ENCODE assay signal across 3 cellular contexts in the genomic region with DNA sequence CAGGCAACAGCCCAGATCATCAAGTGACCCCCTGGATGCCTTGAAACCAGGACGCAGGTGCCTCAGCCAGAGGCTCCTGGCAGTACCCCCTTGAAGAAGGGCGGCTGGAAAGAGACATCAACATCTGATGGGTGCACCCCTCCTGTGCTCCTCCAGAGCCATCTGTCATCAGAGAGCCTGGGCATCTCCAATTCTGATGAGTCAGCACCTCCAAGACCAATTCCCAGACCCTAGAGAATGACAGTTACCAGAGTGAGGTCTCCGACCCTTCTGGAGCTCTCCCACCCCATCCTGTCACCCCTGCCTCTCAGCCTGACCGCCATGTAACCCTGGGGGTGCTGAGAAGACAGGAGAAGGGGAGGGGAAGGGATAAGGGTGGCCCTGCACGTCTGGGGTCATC.
A peak's percentile ranks its signal among the peaks of the same experiment; 100 is the strongest.
TF ChIP-seq lines count a peak whose summit lies in the region.

No MANE protein-coding gene starts in this region.

TF ChIP-seq in HepG2, 621 proteins besides CTCF, POLR2A, EP300 and RAD21:
- TF ChIP-seq MAFK (conservative IDR thresholded peaks at IDR 0.05 in 1 of 2, IDR thresholded peaks at IDR 0.05 in 1 of 2; ENCODE audit: low read length in 2 of 2) (peak; percentile 99), MAFF (IDR thresholded peaks at IDR 0.05; ENCODE audit: low read depth, low read length) (peak; percentile 99)
- TF ChIP-seq, protein P1, sequence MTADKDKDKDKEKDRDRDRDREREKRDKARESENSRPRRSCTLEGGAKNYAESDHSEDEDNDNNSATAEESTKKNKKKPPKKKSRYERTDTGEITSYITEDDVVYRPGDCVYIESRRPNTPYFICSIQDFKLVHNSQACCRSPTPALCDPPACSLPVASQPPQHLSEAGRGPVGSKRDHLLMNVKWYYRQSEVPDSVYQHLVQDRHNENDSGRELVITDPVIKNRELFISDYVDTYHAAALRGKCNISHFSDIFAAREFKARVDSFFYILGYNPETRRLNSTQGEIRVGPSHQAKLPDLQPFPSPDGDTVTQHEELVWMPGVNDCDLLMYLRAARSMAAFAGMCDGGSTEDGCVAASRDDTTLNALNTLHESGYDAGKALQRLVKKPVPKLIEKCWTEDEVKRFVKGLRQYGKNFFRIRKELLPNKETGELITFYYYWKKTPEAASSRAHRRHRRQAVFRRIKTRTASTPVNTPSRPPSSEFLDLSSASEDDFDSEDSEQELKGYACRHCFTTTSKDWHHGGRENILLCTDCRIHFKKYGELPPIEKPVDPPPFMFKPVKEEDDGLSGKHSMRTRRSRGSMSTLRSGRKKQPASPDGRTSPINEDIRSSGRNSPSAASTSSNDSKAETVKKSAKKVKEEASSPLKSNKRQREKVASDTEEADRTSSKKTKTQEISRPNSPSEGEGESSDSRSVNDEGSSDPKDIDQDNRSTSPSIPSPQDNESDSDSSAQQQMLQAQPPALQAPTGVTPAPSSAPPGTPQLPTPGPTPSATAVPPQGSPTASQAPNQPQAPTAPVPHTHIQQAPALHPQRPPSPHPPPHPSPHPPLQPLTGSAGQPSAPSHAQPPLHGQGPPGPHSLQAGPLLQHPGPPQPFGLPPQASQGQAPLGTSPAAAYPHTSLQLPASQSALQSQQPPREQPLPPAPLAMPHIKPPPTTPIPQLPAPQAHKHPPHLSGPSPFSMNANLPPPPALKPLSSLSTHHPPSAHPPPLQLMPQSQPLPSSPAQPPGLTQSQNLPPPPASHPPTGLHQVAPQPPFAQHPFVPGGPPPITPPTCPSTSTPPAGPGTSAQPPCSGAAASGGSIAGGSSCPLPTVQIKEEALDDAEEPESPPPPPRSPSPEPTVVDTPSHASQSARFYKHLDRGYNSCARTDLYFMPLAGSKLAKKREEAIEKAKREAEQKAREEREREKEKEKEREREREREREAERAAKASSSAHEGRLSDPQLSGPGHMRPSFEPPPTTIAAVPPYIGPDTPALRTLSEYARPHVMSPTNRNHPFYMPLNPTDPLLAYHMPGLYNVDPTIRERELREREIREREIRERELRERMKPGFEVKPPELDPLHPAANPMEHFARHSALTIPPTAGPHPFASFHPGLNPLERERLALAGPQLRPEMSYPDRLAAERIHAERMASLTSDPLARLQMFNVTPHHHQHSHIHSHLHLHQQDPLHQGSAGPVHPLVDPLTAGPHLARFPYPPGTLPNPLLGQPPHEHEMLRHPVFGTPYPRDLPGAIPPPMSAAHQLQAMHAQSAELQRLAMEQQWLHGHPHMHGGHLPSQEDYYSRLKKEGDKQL (CRISPR knock-in tag; IDR thresholded peaks at IDR 0.05; ENCODE audit: low read depth), result no peak
- TF ChIP-seq, protein P2, sequence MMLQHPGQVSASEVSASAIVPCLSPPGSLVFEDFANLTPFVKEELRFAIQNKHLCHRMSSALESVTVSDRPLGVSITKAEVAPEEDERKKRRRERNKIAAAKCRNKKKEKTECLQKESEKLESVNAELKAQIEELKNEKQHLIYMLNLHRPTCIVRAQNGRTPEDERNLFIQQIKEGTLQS (CRISPR knock-in tag; IDR thresholded peaks at IDR 0.05), result no peak
TF ChIP-seq in HepG2: peak in this region for 2.

TF ChIP-seq in IMR-90, 13 proteins besides CTCF, POLR2A, EP300 and RAD21:
- TF ChIP-seq MAFK (IDR thresholded peaks at IDR 0.05; ENCODE audit: low read depth, low read length) (peak; percentile 91), BHLHE40 (IDR thresholded peaks at IDR 0.05; ENCODE audit: low read depth, low read length) (no peak)

TF ChIP-seq in H1, 55 proteins besides CTCF, POLR2A, EP300 and RAD21:
- TF ChIP-seq KDM4A (IDR thresholded peaks at IDR 0.05; ENCODE audit: low read depth, low read length, severe bottlenecking), result no peak
- TF ChIP-seq TEAD4 (IDR thresholded peaks at IDR 0.05; ENCODE audit: low read depth, low read length), result no peak
- TF ChIP-seq, protein P3, sequence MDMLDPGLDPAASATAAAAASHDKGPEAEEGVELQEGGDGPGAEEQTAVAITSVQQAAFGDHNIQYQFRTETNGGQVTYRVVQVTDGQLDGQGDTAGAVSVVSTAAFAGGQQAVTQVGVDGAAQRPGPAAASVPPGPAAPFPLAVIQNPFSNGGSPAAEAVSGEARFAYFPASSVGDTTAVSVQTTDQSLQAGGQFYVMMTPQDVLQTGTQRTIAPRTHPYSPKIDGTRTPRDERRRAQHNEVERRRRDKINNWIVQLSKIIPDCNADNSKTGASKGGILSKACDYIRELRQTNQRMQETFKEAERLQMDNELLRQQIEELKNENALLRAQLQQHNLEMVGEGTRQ (IDR thresholded peaks at IDR 0.05; ENCODE audit: low read length), result no peak
- TF ChIP-seq MAFK (IDR thresholded peaks at IDR 0.05; ENCODE audit: low read depth, low read length), result peak; percentile 84
- no peak for TF ChIP-seq NRF1 (IDR thresholded peaks at IDR 0.05; ENCODE audit: low read depth, low read length)
- no peak for TF ChIP-seq NANOG (IDR thresholded peaks at IDR 0.05; ENCODE audit: insufficient read depth, low read depth, low read length, poor library complexity, severe bottlenecking)
